9 cellular contexts compared by ENCODE assay signal in genomic region chr3:100002599-100003350, GRCh38.
DNase-seq lines count a peak whose midpoint lies in the region; ATAC-seq and TF ChIP-seq lines count a peak whose summit lies in the region.
"Had no signal": no experiment of that assay in that cellular context is flagged by ENCODE, and none has a peak within 500 bp of the region (broad histone marks: within the 10 kb centered on the region; RNA-seq: fewer than 3 reads in every experiment).

No MANE protein-coding gene starts in this region.

- BruUV-seq in Caco-2 (replicated peaks; lab: Mats Ljungman, UMichigan) (no TSS peak), mammary epithelial cell (replicated peaks; lab: Mats Ljungman, UMichigan) (TSS peak; percentile 63)

- peak overlapping the region; percentile 83 for H3K27ac ChIP-seq in mammary epithelial cell (ENCODE audit: insufficient read depth, low read depth, low read length)

- peak overlapping the region; percentile 40 for H3K4me2 ChIP-seq in mammary epithelial cell (ENCODE audit: insufficient read depth, low read depth, low read length)

- no peaks in the 10 kb centered on the region for H3K9me3 ChIP-seq in Caco-2
- H3K9me3 ChIP-seq in mammary epithelial cell (replicated peaks; ENCODE audit: insufficient read depth, low read length), result no peaks in the 10 kb centered on the region
- H3K9me3 ChIP-seq in mucosa of descending colon, result no peaks in the 10 kb centered on the region

- no peaks in the 10 kb centered on the region for H3K36me3 Mint-ChIP-seq in Caco-2 (ENCODE audit: insufficient read depth, unreplicated experiment)
- H3K36me3 Mint-ChIP-seq in naive thymus-derived CD8-positive, alpha-beta T cell, result peaks cover 0 to 6% (median 0%) of the 10 kb centered on the region in 3 donors

- dilution Hi-C loops in mammary epithelial cell (cut with HindIII; ENCODE audit: low sequenced_read_pairs), result no loop called here

- intact Hi-C loops in Caco-2 (cut with micrococcal nuclease; ENCODE audit: unreplicated experiment), result loop anchor here (1.0 to 2.0 kb wide), 3 partner anchors 22 to 71 kb away; no protein-coding TSS in a partner anchor
- intact Hi-C loops in mammary epithelial cell (cut with micrococcal nuclease), result loop anchor here (2.0 kb wide), 1 partner anchor 38 kb away; no protein-coding TSS in a partner anchor
- intact Hi-C loops in mucosa of descending colon (cut with DNase I, micrococcal nuclease), result no loop called here

- no peak overlapping the region for H2AFZ ChIP-seq in mammary epithelial cell (ENCODE audit: low read depth, low read length)

- TF ChIP-seq CTCF in Caco-2 (IDR thresholded peaks at IDR 0.05; ENCODE audit: insufficient read depth in 1 of 2, low read depth in 1 of 2, low read length in 1 of 2, severe bottlenecking in 1 of 2, unreplicated experiment in 1 of 2), result no peak
- TF ChIP-seq CTCF in mammary epithelial cell (conservative IDR thresholded peaks at IDR 0.05 in 1 of 2, IDR thresholded peaks at IDR 0.05 in 1 of 2; ENCODE audit: extremely low read depth in 1 of 2, insufficient read depth in 1 of 2, low read depth in 1 of 2, low read length in 2 of 2), result no peak
- no peak for TF ChIP-seq CTCF in mucosa of descending colon (IDR thresholded peaks at IDR 0.05)

- 19% methylated on average over 4 of the region's 4 CpGs for whole genome bisulfite sequencing in mammary epithelial cell (ENCODE audit: low coverage, missing lambda C conversion rate)

- no peaks in the 10 kb centered on the region for H3K27me3 Mint-ChIP-seq in Caco-2 (ENCODE audit: insufficient read depth, unreplicated experiment)
- no peaks in the 10 kb centered on the region for H3K27me3 Mint-ChIP-seq in naive thymus-derived CD8-positive, alpha-beta T cell

- peak overlapping the region; percentile 23 for H3K9ac ChIP-seq in mammary epithelial cell (ENCODE audit: insufficient read depth, low read length)

- peak; percentile 81 to 85 for DNase-seq in Caco-2
- DNase-seq in LHCN-M2 (ENCODE audit: low read depth), result peak; percentile 32
- DNase-seq in mammary epithelial cell, result peak; percentile 99
- DNase-seq in mucosa of descending colon, result peak in 1 of 3 donors; percentile 47
- no peak for DNase-seq in naive thymus-derived CD8-positive, alpha-beta T cell
- DNase-seq in MV-4-11 (lab: John Stamatoyannopoulos, UW), result no peak
- DNase-seq: substantia nigra had no signal

- ATAC-seq in mucosa of descending colon, result peak; percentile 95
- no peak for ATAC-seq in GM18502 (IDR thresholded peaks at IDR 0.05; ENCODE audit: poor library complexity, unreplicated experiment)
- ATAC-seq in naive thymus-derived CD8-positive, alpha-beta T cell, result no peak
- no peak for ATAC-seq in GM18907 (IDR thresholded peaks at IDR 0.05; ENCODE audit: unreplicated experiment)

- no peaks in the 10 kb centered on the region for H4K20me1 ChIP-seq in mammary epithelial cell (ENCODE audit: insufficient read depth, low read length)

- no peak overlapping the region for H3K4me3 Mint-ChIP-seq in Caco-2 (ENCODE audit: unreplicated experiment)
- H3K4me3 Mint-ChIP-seq in naive thymus-derived CD8-positive, alpha-beta T cell, result no peak overlapping the region

- H3K4me3 ChIP-seq in Caco-2 (ENCODE audit: low read depth, low read length) (no peak overlapping the region), mammary epithelial cell (replicated peaks in 1 of 3; ENCODE audit: insufficient read depth in 1 of 3, low read depth in 2 of 3, low read length in 3 of 3) (no peak overlapping the region), mucosa of descending colon (no peak overlapping the region)

- H3K36me3 ChIP-seq in Caco-2 (ENCODE audit: control insufficient read depth, insufficient read depth, low read length) (no peaks in the 10 kb centered on the region), mammary epithelial cell (ENCODE audit: insufficient read depth, low read length) (no peaks in the 10 kb centered on the region), mucosa of descending colon (ENCODE audit: low read depth) (no peaks in the 10 kb centered on the region)

- H3K27ac Mint-ChIP-seq in Caco-2 (ENCODE audit: unreplicated experiment), result peak overlapping the region; percentile 84
- no peak overlapping the region for H3K27ac Mint-ChIP-seq in naive thymus-derived CD8-positive, alpha-beta T cell

- in situ Hi-C loops in mammary epithelial cell (cut with MboI; ENCODE audit: low sequenced_read_pairs in 2 of 2), result no loop called here

- POLR2A ChIA-PET in Caco-2 (lab: Charles Lee), result interaction anchor here (1.1 kb wide), 1 partner anchor 258 kb away, joined by 4 read pairs; no protein-coding TSS in a partner anchor
- POLR2A ChIA-PET in naive thymus-derived CD8-positive, alpha-beta T cell (lab: Charles Lee), result no interaction called here

- no peaks in the 10 kb centered on the region for H3K27me3 ChIP-seq in Caco-2 (replicated peaks; ENCODE audit: control insufficient read depth, insufficient read depth, low read length)
- H3K27me3 ChIP-seq in mammary epithelial cell (ENCODE audit: insufficient read depth, low read length), result no peaks in the 10 kb centered on the region

- H3K9me3 Mint-ChIP-seq in Caco-2 (ENCODE audit: unreplicated experiment), result no peaks in the 10 kb centered on the region
- peaks cover 0 to 8% (median 0%) of the 10 kb centered on the region in 9 donors for H3K9me3 Mint-ChIP-seq in naive thymus-derived CD8-positive, alpha-beta T cell

- H3K4me1 ChIP-seq in Caco-2 (peaks cover 44% of the 10 kb centered on the region), mammary epithelial cell (ENCODE audit: insufficient read depth, low read length) (peaks cover 38% of the 10 kb centered on the region), mucosa of descending colon (ENCODE audit: low read depth) (peaks cover 11% of the 10 kb centered on the region)

- peaks cover 42% of the 10 kb centered on the region for H3K4me1 Mint-ChIP-seq in Caco-2 (ENCODE audit: low read depth, unreplicated experiment)
- peaks cover 0 to 24% (median 6%) of the 10 kb centered on the region in 4 donors for H3K4me1 Mint-ChIP-seq in naive thymus-derived CD8-positive, alpha-beta T cell

- CTCF ChIA-PET in Caco-2 (lab: Charles Lee) (interaction anchor here (0.7 to 1.3 kb wide), 2 partner anchors 171 to 251 kb away, joined by 3 to 7 read pairs; no protein-coding TSS in a partner anchor), mammary epithelial cell (lab: Charles Lee; ENCODE audit: low non-redundant PET) (interaction anchor here (0.6 kb wide), 2 partner anchors 124 to 251 kb away, joined by 3 to 9 read pairs; no protein-coding TSS in a partner anchor)

- peaks cover 12% of the 10 kb centered on the region for H3K79me2 ChIP-seq in mammary epithelial cell (ENCODE audit: insufficient read depth, low read length)

Comparison
In these comparisons a context has a peak if more than half of its experiments do, and no peak if none do; other contexts are left out.
1. DNase-seq: peak in Caco-2 (2 of 2), LHCN-M2 (single experiment) and mammary epithelial cell (single experiment); none in naive thymus-derived CD8-positive, alpha-beta T cell (0 of 10) and MV-4-11 (single experiment).
2. intact Hi-C loops: an anchor here in Caco-2 (1.0 to 2.0 kb wide) and mammary epithelial cell (2.0 kb wide); none called in mucosa of descending colon.